Comparison of ENCODE assay signal across 23 cellular contexts in genomic region chr12:121282072-121282742, GRCh38. TPM values are rescaled to one million over a fixed set of nuclear protein-coding genes. Genes with fewer than 3 reads are reported as not detected.
DNase-seq lines count a peak whose midpoint lies in the region; ATAC-seq and TF ChIP-seq lines count a peak whose summit lies in the region.
"Had no signal": no experiment of that assay in that cellular context is flagged by ENCODE, and none has a peak within 500 bp of the region (broad histone marks: within the 10 kb centered on the region; RNA-seq: fewer than 3 reads in every experiment).

No MANE protein-coding gene starts in this region.

- no peaks in the 10 kb centered on the region for H3K27me3 Mint-ChIP-seq in activated T-helper 17 cell treated with anti-CD3 and anti-CD28 coated beads, Interleukin-2, amount 50 U/mL, for 72 hours
- H3K27me3 Mint-ChIP-seq in nephron progenitor cell (ENCODE audit: low read depth, poor library complexity): no peaks in the 10 kb centered on the region
- H3K27me3 Mint-ChIP-seq: CD4-positive, alpha-beta T cell had no signal

- intact Hi-C loops in esophagus muscularis mucosa (cut with DNase I): no loop called here

- no peak overlapping the region for H3K4me3 ChIP-seq in esophagus muscularis mucosa
- no peak overlapping the region for H3K4me3 ChIP-seq in urinary bladder (ENCODE audit: low read depth, low read length)
- H3K4me3 ChIP-seq: adrenal gland, uterus had no signal

- no peak for TF ChIP-seq POLR2A in esophagus muscularis mucosa (IDR thresholded peaks at IDR 0.05; ENCODE audit: low read depth)

- H3K27ac Mint-ChIP-seq in activated T-helper 17 cell treated with anti-CD3 and anti-CD28 coated beads, Interleukin-2, amount 50 U/mL, for 72 hours: peak overlapping the region; percentile 54
- peak overlapping the region; percentile 71 for H3K27ac Mint-ChIP-seq in nephron progenitor cell
- H3K27ac Mint-ChIP-seq: CD4-positive, alpha-beta T cell had no signal

- WGBS in esophagus muscularis mucosa: 57% methylated on average over 10 of the region's 10 CpGs
- 30% methylated on average over 10 of the region's 10 CpGs for whole genome bisulfite sequencing in urinary bladder

- no peaks in the 10 kb centered on the region for H3K9me3 ChIP-seq in esophagus muscularis mucosa
- H3K9me3 ChIP-seq: adrenal gland, SK-N-SH, uterus had no signal

- TF ChIP-seq EP300 in esophagus muscularis mucosa (IDR thresholded peaks at IDR 0.05): no peak

- peaks cover 3% of the 10 kb centered on the region for H3K4me1 Mint-ChIP-seq in activated T-helper 17 cell treated with anti-CD3 and anti-CD28 coated beads, Interleukin-2, amount 50 U/mL, for 72 hours
- no peaks in the 10 kb centered on the region for H3K4me1 Mint-ChIP-seq in nephron progenitor cell

- DNase-seq in esophagus muscularis mucosa (ENCODE audit: extremely low spot score) (no peak), nephron progenitor cell (no peak), HCEC 1CT (no peak), hypothalamus (lab: John Stamatoyannopoulos, UW) (no peak)
- DNase-seq: activated effector memory CD4-positive, alpha-beta T cell treated with anti-CD3 and anti-CD28 coated beads, Interleukin-2, amount 50 U/mL, for 16 hours; CD4-positive, alpha-beta T cell; dermis blood vessel endothelial cell; DMS 273 treated with DMSO at 0.1 percent for 48 hours; hippocampal formation; NCI-H146; NCI-H2171 treated with DMSO at 0.1 percent for 48 hours; NCI-H526 treated with DMSO at 0.1 percent for 48 hours; retina; RPMI8226; SK-N-SH; uterus; WERI-Rb-1 had no signal

- no peaks in the 10 kb centered on the region for H3K9me3 Mint-ChIP-seq in activated T-helper 17 cell treated with anti-CD3 and anti-CD28 coated beads, Interleukin-2, amount 50 U/mL, for 72 hours
- no peaks in the 10 kb centered on the region for H3K9me3 Mint-ChIP-seq in nephron progenitor cell
- H3K9me3 Mint-ChIP-seq: CD4-positive, alpha-beta T cell had no signal

- H3K36me3 ChIP-seq in esophagus muscularis mucosa: no peaks in the 10 kb centered on the region
- no peaks in the 10 kb centered on the region for H3K36me3 ChIP-seq in urinary bladder (ENCODE audit: insufficient read depth)
- H3K36me3 ChIP-seq: adrenal gland, uterus, WERI-Rb-1 had no signal

- peak overlapping the region; percentile 15 to 73 (median 46) for H3K27ac ChIP-seq in esophagus muscularis mucosa (replicated peaks in 1 of 4)
- H3K27ac ChIP-seq in urinary bladder (ENCODE audit: low read depth): peak overlapping the region; percentile 11
- H3K27ac ChIP-seq: KMS-11, WERI-Rb-1 had no signal

- no peak for ATAC-seq in activated T-helper 17 cell treated with anti-CD3 and anti-CD28 coated beads, Interleukin-2, amount 50 U/mL, for 72 hours (replicated peaks)
- ATAC-seq in GM21423 (IDR thresholded peaks at IDR 0.05; ENCODE audit: unreplicated experiment): no peak
- ATAC-seq: HCT116 had no signal

- TF ChIP-seq CTCF in esophagus muscularis mucosa (IDR thresholded peaks at IDR 0.05) (no peak), nephron progenitor cell (IDR thresholded peaks at IDR 0.05) (no peak)

- H3K27me3 ChIP-seq in esophagus muscularis mucosa: no peaks in the 10 kb centered on the region
- H3K27me3 ChIP-seq: adrenal gland, uterus had no signal

- peaks cover 21 to 56% (median 51%) of the 10 kb centered on the region in 4 donors for H3K4me1 ChIP-seq in esophagus muscularis mucosa
- no peaks in the 10 kb centered on the region for H3K4me1 ChIP-seq in urinary bladder (ENCODE audit: insufficient read depth)

- no peak overlapping the region for H3K4me3 Mint-ChIP-seq in activated T-helper 17 cell treated with anti-CD3 and anti-CD28 coated beads, Interleukin-2, amount 50 U/mL, for 72 hours
- no peak overlapping the region for H3K4me3 Mint-ChIP-seq in nephron progenitor cell
- H3K4me3 Mint-ChIP-seq: CD4-positive, alpha-beta T cell had no signal

- H3K36me3 Mint-ChIP-seq in activated T-helper 17 cell treated with anti-CD3 and anti-CD28 coated beads, Interleukin-2, amount 50 U/mL, for 72 hours (ENCODE audit: low read depth): peaks cover 5% of the 10 kb centered on the region
- H3K36me3 Mint-ChIP-seq in nephron progenitor cell (ENCODE audit: low read depth): peaks cover 29% of the 10 kb centered on the region

RNA-seq across cellular contexts. Expression of gene CAMKK2, which starts 14.3 kb away (rescaled TPM):
- total RNA-seq in activated T-helper 17 cell treated with anti-CD3 and anti-CD28 coated beads, Interleukin-2, amount 50 U/mL, for 72 hours: 10 to 100 TPM; 16.9 to 30.1 TPM
- 10 to 100 TPM; 23.9 to 45.0 (median 37.4) TPM for total RNA-seq in esophagus muscularis mucosa
- total RNA-seq in urinary bladder: 18.5 TPM
- polyA plus RNA-seq in urinary bladder: 47.0 TPM
